In the genomic region with DNA sequence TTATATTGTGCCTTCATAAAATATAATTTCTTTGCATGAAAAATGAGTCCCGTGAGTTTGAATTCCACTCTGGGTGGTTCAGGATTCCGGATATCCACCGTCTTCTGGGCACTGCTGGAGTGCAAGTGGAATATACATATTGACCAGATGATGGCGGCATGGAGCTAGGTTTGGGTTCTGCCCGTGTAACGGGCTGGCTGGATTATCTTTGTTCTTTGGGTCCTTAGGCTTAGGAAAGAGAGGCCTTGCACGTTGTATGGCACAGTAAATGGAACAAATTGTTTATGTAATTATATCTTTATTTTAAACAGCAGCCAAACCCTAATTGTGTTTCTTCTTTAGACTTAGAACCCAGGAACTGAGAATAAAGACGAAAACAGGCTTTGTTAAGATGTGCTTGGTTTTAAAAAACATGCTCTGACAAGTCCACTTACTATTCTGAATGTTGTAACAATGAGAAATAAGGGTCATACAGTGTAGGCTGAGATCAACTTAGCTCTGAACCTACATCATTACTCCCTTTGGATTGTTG, we compare ENCODE assay signal across 1 cellular context.
TF ChIP-seq lines count a peak whose summit lies in the region.

No MANE protein-coding gene starts in this region.

TF ChIP-seq in H1, 55 proteins besides CTCF, POLR2A, EP300 and RAD21:
- TF ChIP-seq BCL11A (IDR thresholded peaks at IDR 0.05; ENCODE audit: low read depth in 2 of 2, low read length in 2 of 2) (no peak), YY1 (IDR thresholded peaks at IDR 0.05; ENCODE audit: low read depth, low read length) (peak; percentile 41; the same call in 1 of the 2 replicates)
